Comparison of ENCODE assay signal across 12 cellular contexts in genomic region chr4:100428051-100428450, GRCh38.
DNase-seq lines count a peak whose midpoint lies in the region; ATAC-seq and TF ChIP-seq lines count a peak whose summit lies in the region.
"Had no signal": no experiment of that assay in that cellular context is flagged by ENCODE, and none has a peak within 500 bp of the region (broad histone marks: within the 10 kb centered on the region; RNA-seq: fewer than 3 reads in every experiment).

No MANE protein-coding gene starts in this region.

- no peaks in the 10 kb centered on the region for H3K36me3 Mint-ChIP-seq in CD8-positive, alpha-beta memory T cell

- peaks cover 0 to 4% (median 0%) of the 10 kb centered on the region in 5 donors for H3K9me3 Mint-ChIP-seq in CD8-positive, alpha-beta memory T cell
- H3K9me3 Mint-ChIP-seq: activated B cell treated with CpG ODN at 0.5 μM for 24 hours had no signal

- H3K4me1 ChIP-seq in hepatocyte (ENCODE audit: insufficient read depth) = no peaks in the 10 kb centered on the region
- H3K4me1 ChIP-seq in CD8-positive, alpha-beta memory T cell (ENCODE audit: insufficient read depth, low read length) = no peaks in the 10 kb centered on the region
- H3K4me1 ChIP-seq: BLaER1, HAP-1 had no signal

- no peaks in the 10 kb centered on the region for H3K79me2 ChIP-seq in hepatocyte

- WGBS in hepatocyte (ENCODE audit: low lambda C conversion rate, missing lambda C conversion rate) = 53% methylated on average over 2 of the region's 2 CpGs

- H2AFZ ChIP-seq in hepatocyte = no peak overlapping the region

- no peaks in the 10 kb centered on the region for H3K9me2 ChIP-seq in hepatocyte (replicated peaks; ENCODE audit: insufficient read depth)

- TF ChIP-seq POLR2A in GM18505 (IDR thresholded peaks at IDR 0.05; ENCODE audit: borderline replicate concordance, extremely low read depth, insufficient read depth, insufficient read length) = no peak

- H3K9me3 ChIP-seq in hepatocyte (ENCODE audit: low read depth) = no peaks in the 10 kb centered on the region
- no peaks in the 10 kb centered on the region for H3K9me3 ChIP-seq in CD8-positive, alpha-beta memory T cell (ENCODE audit: low read length)
- H3K9me3 ChIP-seq: BLaER1, HAP-1 had no signal

- in situ Hi-C loops in GM13976 (cut with MboI; ENCODE audit: low sequenced_read_pairs, unreplicated experiment) = no loop called here

- H3K4me1 Mint-ChIP-seq in CD8-positive, alpha-beta memory T cell = no peaks in the 10 kb centered on the region
- H3K4me1 Mint-ChIP-seq: activated B cell treated with CpG ODN at 0.5 μM for 24 hours had no signal

- CTCF ChIA-PET in CD8-positive, alpha-beta memory T cell (lab: Charles Lee) = no interaction called here

- H3K4me3 ChIP-seq in AG10803 (ENCODE audit: low read length) = no peak overlapping the region
- H3K4me3 ChIP-seq in hepatocyte = no peak overlapping the region
- H3K4me3 ChIP-seq in CD8-positive, alpha-beta memory T cell (ENCODE audit: low read length) = no peak overlapping the region
- H3K4me3 ChIP-seq: BLaER1, HAP-1 had no signal

- H3K36me3 ChIP-seq in hepatocyte (replicated peaks; ENCODE audit: insufficient read depth, low read depth) = no peaks in the 10 kb centered on the region
- no peaks in the 10 kb centered on the region for H3K36me3 ChIP-seq in CD8-positive, alpha-beta memory T cell (ENCODE audit: insufficient read depth, low read length)
- H3K36me3 ChIP-seq: BLaER1, HAP-1 had no signal

- no peak overlapping the region for H3K27ac ChIP-seq in hepatocyte
- no peak overlapping the region for H3K27ac ChIP-seq in CD8-positive, alpha-beta memory T cell (ENCODE audit: low read depth, low read length)
- H3K27ac ChIP-seq: BLaER1 had no signal

- H3K27me3 ChIP-seq in hepatocyte = no peaks in the 10 kb centered on the region
- H3K27me3 ChIP-seq in CD8-positive, alpha-beta memory T cell (ENCODE audit: insufficient read depth, low read length, poor library complexity, severe bottlenecking) = no peaks in the 10 kb centered on the region
- H3K27me3 ChIP-seq: BLaER1 had no signal

- no peak for TF ChIP-seq CTCF in AG10803 (conservative IDR thresholded peaks at IDR 0.05; ENCODE audit: low read length)
- TF ChIP-seq CTCF in hepatocyte (IDR thresholded peaks at IDR 0.05; ENCODE audit: poor library complexity) = no peak
- no peak for TF ChIP-seq CTCF in GM13976 (IDR thresholded peaks at IDR 0.05; ENCODE audit: borderline replicate concordance, control extremely low read depth, extremely low read depth, insufficient read depth, missing control alignments)

- no peaks in the 10 kb centered on the region for H4K20me1 ChIP-seq in hepatocyte (ENCODE audit: insufficient read depth, poor library complexity, severe bottlenecking)
- H4K20me1 ChIP-seq: BLaER1 had no signal

- ATAC-seq in GM18505 (IDR thresholded peaks at IDR 0.05; ENCODE audit: unreplicated experiment) (no peak), HG02571 (IDR thresholded peaks at IDR 0.05; ENCODE audit: unreplicated experiment) (no peak)

- H3K27me3 Mint-ChIP-seq in CD8-positive, alpha-beta memory T cell = peaks cover 0 to 17% of the 10 kb centered on the region in 2 donors
- H3K27me3 Mint-ChIP-seq: activated B cell treated with CpG ODN at 0.5 μM for 24 hours had no signal

- POLR2A ChIA-PET in CD8-positive, alpha-beta memory T cell (lab: Charles Lee) = no interaction called here

- no peak overlapping the region for H3K27ac Mint-ChIP-seq in CD8-positive, alpha-beta memory T cell
- H3K27ac Mint-ChIP-seq: activated B cell treated with CpG ODN at 0.5 μM for 24 hours had no signal

- no peak overlapping the region for H3K4me3 Mint-ChIP-seq in CD8-positive, alpha-beta memory T cell
- H3K4me3 Mint-ChIP-seq: activated B cell treated with CpG ODN at 0.5 μM for 24 hours had no signal

- peak; percentile 51 for DNase-seq in AG10803 (ENCODE audit: low read depth)
- DNase-seq in M059J (ENCODE audit: low read depth) = peak; percentile 88
- peak; percentile 32 for DNase-seq in amniotic stem cell (lab: John Stamatoyannopoulos, UW)
- peak; percentile 78 for DNase-seq in hepatocyte (ENCODE audit: low spot score)
- no peak for DNase-seq in CD8-positive, alpha-beta memory T cell
- DNase-seq in GM13976 (ENCODE audit: low spot score) = no peak
- DNase-seq: activated B cell treated with CpG ODN at 0.5 μM for 24 hours, NCI-H1105 treated with DMSO at 0.1 percent for 48 hours had no signal

- H3K4me2 ChIP-seq in hepatocyte = no peak overlapping the region
- H3K4me2 ChIP-seq: BLaER1 had no signal

Comparison
In these comparisons a context has a peak if more than half of its experiments do, and no peak if none do; other contexts are left out.
1. DNase-seq: peak in AG10803 (single experiment), M059J (single experiment), amniotic stem cell (single experiment) and hepatocyte (single experiment); none in CD8-positive, alpha-beta memory T cell (0 of 5) and GM13976 (single experiment).